1 cellular context compared by ENCODE assay signal in the genomic region with DNA sequence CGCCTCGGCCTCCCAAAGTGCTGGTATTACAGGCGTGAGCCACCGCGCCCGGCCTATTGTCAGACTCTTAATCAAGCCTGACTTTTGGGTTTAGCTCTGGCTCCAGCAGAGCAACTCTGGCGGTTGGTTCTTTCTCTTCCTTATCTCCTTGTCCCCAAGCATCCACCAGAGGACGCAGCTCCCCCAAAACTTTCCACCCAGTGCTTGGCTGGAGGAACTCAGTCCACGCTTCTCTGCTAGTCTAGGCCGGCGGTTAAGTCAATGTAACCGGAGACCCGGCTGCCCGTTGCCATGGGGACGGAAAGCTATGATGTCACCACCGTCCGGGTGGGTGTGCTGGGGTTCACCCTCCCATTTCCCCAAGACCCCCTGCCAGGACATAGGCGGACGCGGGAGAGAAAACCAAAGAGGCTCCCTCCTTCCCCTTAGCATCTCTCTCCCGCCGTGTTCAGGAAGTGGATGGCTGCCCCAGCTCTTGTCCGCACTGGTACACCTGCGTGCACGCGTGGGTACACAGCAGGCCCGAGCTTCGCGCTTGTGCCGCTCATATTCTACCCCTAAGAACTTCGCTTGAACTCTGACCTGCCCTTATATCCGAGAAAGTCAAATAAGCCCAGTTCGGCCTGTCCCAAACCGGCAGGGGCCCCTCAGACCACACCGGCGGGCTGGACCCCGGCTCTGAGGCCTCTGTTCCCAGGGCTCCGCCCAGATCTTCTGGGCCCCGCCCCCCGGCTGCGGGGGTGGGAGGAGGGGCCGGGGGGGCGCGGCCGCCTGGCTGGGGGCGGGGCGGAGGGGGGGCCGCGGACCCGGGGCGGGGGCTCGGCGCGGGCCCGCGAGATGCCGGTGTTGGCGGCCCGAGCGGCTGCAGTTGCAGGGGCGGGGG.
TF ChIP-seq lines count a peak whose summit lies in the region.

A gene with protein sequence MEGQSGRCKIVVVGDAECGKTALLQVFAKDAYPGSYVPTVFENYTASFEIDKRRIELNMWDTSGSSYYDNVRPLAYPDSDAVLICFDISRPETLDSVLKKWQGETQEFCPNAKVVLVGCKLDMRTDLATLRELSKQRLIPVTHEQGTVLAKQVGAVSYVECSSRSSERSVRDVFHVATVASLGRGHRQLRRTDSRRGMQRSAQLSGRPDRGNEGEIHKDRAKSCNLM (plus strand): TSS at position 825 of the 883 bp plus-strand sequence. CDS start 117 bp downstream, outside the sequence.

TF ChIP-seq in HepG2, 621 proteins besides CTCF, POLR2A, EP300 and RAD21 (continued from another document and continues in another):
- TF ChIP-seq, protein P1, sequence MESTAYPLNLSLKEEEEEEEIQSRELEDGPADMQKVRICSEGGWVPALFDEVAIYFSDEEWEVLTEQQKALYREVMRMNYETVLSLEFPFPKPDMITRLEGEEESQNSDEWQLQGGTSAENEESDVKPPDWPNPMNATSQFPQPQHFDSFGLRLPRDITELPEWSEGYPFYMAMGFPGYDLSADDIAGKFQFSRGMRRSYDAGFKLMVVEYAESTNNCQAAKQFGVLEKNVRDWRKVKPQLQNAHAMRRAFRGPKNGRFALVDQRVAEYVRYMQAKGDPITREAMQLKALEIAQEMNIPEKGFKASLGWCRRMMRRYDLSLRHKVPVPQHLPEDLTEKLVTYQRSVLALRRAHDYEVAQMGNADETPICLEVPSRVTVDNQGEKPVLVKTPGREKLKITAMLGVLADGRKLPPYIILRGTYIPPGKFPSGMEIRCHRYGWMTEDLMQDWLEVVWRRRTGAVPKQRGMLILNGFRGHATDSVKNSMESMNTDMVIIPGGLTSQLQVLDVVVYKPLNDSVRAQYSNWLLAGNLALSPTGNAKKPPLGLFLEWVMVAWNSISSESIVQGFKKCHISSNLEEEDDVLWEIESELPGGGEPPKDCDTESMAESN (CRISPR knock-in tag; conservative IDR thresholded peaks at IDR 0.05): no peak; the same call in 1 of the 2 replicates
- TF ChIP-seq, protein P2, sequence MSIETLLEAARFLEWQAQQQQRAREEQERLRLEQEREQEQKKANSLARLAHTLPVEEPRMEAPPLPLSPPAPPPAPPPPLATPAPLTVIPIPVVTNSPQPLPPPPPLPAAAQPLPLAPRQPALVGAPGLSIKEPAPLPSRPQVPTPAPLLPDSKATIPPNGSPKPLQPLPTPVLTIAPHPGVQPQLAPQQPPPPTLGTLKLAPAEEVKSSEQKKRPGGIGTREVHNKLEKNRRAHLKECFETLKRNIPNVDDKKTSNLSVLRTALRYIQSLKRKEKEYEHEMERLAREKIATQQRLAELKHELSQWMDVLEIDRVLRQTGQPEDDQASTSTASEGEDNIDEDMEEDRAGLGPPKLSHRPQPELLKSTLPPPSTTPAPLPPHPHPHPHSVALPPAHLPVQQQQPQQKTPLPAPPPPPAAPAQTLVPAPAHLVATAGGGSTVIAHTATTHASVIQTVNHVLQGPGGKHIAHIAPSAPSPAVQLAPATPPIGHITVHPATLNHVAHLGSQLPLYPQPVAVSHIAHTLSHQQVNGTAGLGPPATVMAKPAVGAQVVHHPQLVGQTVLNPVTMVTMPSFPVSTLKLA (IDR thresholded peaks at IDR 0.05): peak; percentile 38; the same call in 1 of the 2 replicates
- peak; percentile 89 for TF ChIP-seq ZBTB38 (CRISPR knock-in tag; IDR thresholded peaks at IDR 0.05)
- TF ChIP-seq ARNT2 (CRISPR knock-in tag; IDR thresholded peaks at IDR 0.05; ENCODE audit: low read depth): no peak
- no peak for TF ChIP-seq TSC22D2 (CRISPR knock-in tag; IDR thresholded peaks at IDR 0.05; ENCODE audit: borderline replicate concordance)
- peak; percentile 84; the same call in 1 of the 2 replicates for TF ChIP-seq NRL (CRISPR knock-in tag; IDR thresholded peaks at IDR 0.05; ENCODE audit: borderline replicate concordance)
- TF ChIP-seq, protein P3, sequence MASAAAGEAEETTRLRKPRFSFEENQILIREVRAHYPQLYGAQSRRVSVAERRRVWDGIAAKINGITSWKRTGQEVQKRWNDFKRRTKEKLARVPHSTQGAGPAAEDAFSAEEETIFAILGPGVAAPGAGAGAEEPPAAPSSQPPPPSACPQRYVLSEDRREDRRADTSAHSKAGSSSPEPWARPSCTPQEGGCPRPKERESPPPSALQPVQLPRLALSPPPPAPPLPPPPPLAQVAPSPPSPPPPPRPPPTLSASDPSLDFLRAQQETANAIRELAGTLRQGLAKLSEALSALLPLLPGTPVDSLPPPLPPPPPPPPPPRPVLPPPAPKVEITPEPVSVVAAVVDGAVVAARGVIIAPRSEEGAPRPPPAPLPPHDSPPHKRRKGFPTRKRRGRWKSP (CRISPR knock-in tag; IDR thresholded peaks at IDR 0.05): no peak
- TF ChIP-seq, protein P4, sequence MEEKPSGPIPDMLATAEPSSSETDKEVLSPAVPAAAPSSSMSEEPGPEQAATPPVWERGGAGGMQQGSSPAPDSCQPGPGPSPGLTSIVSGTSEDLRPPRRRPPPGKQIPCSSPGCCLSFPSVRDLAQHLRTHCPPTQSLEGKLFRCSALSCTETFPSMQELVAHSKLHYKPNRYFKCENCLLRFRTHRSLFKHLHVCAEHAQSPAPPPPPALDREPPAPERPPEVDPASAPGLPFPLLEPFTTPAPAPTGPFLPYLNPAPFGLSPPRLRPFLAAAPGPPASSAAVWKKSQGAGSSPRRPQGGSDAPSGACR (CRISPR knock-in tag; IDR thresholded peaks at IDR 0.05): no peak
- no peak for TF ChIP-seq ZSCAN30 (CRISPR knock-in tag; IDR thresholded peaks at IDR 0.05)
- TF ChIP-seq PAX8 (CRISPR knock-in tag; IDR thresholded peaks at IDR 0.05; ENCODE audit: borderline replicate concordance): no peak
- no peak for TF ChIP-seq ZBTB7A (CRISPR knock-in tag; IDR thresholded peaks at IDR 0.05)
- TF ChIP-seq, protein P5, sequence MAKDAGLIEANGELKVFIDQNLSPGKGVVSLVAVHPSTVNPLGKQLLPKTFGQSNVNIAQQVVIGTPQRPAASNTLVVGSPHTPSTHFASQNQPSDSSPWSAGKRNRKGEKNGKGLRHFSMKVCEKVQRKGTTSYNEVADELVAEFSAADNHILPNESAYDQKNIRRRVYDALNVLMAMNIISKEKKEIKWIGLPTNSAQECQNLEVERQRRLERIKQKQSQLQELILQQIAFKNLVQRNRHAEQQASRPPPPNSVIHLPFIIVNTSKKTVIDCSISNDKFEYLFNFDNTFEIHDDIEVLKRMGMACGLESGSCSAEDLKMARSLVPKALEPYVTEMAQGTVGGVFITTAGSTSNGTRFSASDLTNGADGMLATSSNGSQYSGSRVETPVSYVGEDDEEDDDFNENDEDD (CRISPR knock-in tag; IDR thresholded peaks at IDR 0.05; ENCODE audit: borderline replicate concordance): peak; percentile 13; the same call in 1 of the 2 replicates
- TF ChIP-seq MIXL1 (CRISPR knock-in tag; IDR thresholded peaks at IDR 0.05): peak; percentile 54; the same call in 1 of the 2 replicates
- TF ChIP-seq, protein P6, sequence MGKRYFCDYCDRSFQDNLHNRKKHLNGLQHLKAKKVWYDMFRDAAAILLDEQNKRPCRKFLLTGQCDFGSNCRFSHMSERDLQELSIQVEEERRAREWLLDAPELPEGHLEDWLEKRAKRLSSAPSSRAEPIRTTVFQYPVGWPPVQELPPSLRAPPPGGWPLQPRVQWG (CRISPR knock-in tag; IDR thresholded peaks at IDR 0.05; ENCODE audit: borderline replicate concordance, low read depth): no peak
- no peak for TF ChIP-seq ZC3H4 (CRISPR knock-in tag; IDR thresholded peaks at IDR 0.05; ENCODE audit: borderline replicate concordance)
- no peak for TF ChIP-seq YEATS4 (CRISPR knock-in tag; IDR thresholded peaks at IDR 0.05; ENCODE audit: borderline replicate concordance)
- TF ChIP-seq ZNF382 (CRISPR knock-in tag; IDR thresholded peaks at IDR 0.05; ENCODE audit: borderline replicate concordance): no peak
- peak; percentile 42; the same call in 1 of the 2 replicates for TF ChIP-seq SRF (IDR thresholded peaks at IDR 0.05; ENCODE audit: low read depth, low read length)
- no peak for TF ChIP-seq CC2D1A (CRISPR knock-in tag; IDR thresholded peaks at IDR 0.05)
- TF ChIP-seq, protein P7, sequence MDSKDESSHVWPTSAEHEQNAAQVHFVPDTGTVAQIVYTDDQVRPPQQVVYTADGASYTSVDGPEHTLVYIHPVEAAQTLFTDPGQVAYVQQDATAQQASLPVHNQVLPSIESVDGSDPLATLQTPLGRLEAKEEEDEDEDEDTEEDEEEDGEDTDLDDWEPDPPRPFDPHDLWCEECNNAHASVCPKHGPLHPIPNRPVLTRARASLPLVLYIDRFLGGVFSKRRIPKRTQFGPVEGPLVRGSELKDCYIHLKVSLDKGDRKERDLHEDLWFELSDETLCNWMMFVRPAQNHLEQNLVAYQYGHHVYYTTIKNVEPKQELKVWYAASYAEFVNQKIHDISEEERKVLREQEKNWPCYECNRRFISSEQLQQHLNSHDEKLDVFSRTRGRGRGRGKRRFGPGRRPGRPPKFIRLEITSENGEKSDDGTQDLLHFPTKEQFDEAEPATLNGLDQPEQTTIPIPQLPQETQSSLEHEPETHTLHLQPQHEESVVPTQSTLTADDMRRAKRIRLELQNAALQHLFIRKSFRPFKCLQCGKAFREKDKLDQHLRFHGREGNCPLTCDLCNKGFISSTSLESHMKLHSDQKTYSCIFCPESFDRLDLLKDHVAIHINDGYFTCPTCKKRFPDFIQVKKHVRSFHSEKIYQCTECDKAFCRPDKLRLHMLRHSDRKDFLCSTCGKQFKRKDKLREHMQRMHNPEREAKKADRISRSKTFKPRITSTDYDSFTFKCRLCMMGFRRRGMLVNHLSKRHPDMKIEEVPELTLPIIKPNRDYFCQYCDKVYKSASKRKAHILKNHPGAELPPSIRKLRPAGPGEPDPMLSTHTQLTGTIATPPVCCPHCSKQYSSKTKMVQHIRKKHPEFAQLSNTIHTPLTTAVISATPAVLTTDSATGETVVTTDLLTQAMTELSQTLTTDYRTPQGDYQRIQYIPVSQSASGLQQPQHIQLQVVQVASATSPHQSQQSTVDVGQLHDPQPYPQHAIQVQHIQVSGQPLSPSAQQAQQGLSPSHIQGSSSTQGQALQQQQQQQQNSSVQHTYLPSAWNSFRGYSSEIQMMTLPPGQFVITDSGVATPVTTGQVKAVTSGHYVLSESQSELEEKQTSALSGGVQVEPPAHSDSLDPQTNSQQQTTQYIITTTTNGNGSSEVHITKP (CRISPR knock-in tag; IDR thresholded peaks at IDR 0.05; ENCODE audit: low read depth): no peak
- no peak for TF ChIP-seq ZNF225 (CRISPR knock-in tag; IDR thresholded peaks at IDR 0.05)
- TF ChIP-seq MAF1 (CRISPR knock-in tag; IDR thresholded peaks at IDR 0.05; ENCODE audit: borderline replicate concordance): no peak
- TF ChIP-seq ZNF337 (CRISPR knock-in tag; IDR thresholded peaks at IDR 0.05; ENCODE audit: borderline replicate concordance, low read depth): peak; percentile 85; the same call in 1 of the 2 replicates
- TF ChIP-seq, protein P8, sequence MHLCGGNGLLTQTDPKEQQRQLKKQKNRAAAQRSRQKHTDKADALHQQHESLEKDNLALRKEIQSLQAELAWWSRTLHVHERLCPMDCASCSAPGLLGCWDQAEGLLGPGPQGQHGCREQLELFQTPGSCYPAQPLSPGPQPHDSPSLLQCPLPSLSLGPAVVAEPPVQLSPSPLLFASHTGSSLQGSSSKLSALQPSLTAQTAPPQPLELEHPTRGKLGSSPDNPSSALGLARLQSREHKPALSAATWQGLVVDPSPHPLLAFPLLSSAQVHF (CRISPR knock-in tag; IDR thresholded peaks at IDR 0.05): no peak
- TF ChIP-seq ZNF709 (CRISPR knock-in tag; IDR thresholded peaks at IDR 0.05): no peak
- no peak for TF ChIP-seq PCBP2 (optimal IDR thresholded peaks at IDR 0.05; ENCODE audit: low read depth, low read length, poor library complexity, severe bottlenecking)
- TF ChIP-seq ZNF607 (CRISPR knock-in tag; IDR thresholded peaks at IDR 0.05; ENCODE audit: borderline replicate concordance): peak; percentile 43; the same call in 1 of the 2 replicates
- TF ChIP-seq U2AF1 (optimal IDR thresholded peaks at IDR 0.05; ENCODE audit: low read depth, low read length): no peak
- TF ChIP-seq, protein P9, sequence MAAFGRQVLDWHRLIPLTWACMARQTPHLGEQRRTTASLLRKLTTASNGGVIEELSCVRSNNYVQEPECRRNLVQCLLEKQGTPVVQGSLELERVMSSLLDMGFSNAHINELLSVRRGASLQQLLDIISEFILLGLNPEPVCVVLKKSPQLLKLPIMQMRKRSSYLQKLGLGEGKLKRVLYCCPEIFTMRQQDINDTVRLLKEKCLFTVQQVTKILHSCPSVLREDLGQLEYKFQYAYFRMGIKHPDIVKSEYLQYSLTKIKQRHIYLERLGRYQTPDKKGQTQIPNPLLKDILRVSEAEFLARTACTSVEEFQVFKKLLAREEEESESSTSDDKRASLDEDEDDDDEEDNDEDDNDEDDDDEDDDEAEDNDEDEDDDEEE (CRISPR knock-in tag; IDR thresholded peaks at IDR 0.05): no peak
- TF ChIP-seq, protein P10, sequence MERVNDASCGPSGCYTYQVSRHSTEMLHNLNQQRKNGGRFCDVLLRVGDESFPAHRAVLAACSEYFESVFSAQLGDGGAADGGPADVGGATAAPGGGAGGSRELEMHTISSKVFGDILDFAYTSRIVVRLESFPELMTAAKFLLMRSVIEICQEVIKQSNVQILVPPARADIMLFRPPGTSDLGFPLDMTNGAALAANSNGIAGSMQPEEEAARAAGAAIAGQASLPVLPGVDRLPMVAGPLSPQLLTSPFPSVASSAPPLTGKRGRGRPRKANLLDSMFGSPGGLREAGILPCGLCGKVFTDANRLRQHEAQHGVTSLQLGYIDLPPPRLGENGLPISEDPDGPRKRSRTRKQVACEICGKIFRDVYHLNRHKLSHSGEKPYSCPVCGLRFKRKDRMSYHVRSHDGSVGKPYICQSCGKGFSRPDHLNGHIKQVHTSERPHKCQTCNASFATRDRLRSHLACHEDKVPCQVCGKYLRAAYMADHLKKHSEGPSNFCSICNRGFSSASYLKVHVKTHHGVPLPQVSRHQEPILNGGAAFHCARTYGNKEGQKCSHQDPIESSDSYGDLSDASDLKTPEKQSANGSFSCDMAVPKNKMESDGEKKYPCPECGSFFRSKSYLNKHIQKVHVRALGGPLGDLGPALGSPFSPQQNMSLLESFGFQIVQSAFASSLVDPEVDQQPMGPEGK (CRISPR knock-in tag; IDR thresholded peaks at IDR 0.05): peak; percentile 40; the same call in 1 of the 2 replicates
- TF ChIP-seq, protein P11, sequence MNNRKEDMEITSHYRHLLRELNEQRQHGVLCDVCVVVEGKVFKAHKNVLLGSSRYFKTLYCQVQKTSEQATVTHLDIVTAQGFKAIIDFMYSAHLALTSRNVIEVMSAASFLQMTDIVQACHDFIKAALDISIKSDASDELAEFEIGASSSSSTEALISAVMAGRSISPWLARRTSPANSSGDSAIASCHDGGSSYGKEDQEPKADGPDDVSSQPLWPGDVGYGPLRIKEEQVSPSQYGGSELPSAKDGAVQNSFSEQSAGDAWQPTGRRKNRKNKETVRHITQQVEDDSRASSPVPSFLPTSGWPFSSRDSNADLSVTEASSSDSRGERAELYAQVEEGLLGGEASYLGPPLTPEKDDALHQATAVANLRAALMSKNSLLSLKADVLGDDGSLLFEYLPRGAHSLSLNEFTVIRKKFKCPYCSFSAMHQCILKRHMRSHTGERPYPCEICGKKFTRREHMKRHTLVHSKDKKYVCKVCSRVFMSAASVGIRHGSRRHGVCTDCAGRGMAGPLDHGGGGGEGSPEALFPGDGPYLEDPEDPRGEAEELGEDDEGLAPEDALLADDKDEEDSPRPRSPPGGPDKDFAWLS (CRISPR knock-in tag; IDR thresholded peaks at IDR 0.05; ENCODE audit: borderline replicate concordance): no peak
